ENCODE assay signal across 20 cellular contexts in genomic region chr18:34866310-34866709, GRCh38.
DNase-seq lines count a peak whose midpoint lies in the region; ATAC-seq and TF ChIP-seq lines count a peak whose summit lies in the region.
"Had no signal": no experiment of that assay in that cellular context is flagged by ENCODE, and none has a peak within 500 bp of the region (broad histone marks: within the 10 kb centered on the region; RNA-seq: fewer than 3 reads in every experiment).

No MANE protein-coding gene starts in this region.

- no peak overlapping the region for H3K4me3 ChIP-seq in gastrocnemius medialis
- H3K4me3 ChIP-seq: colonic mucosa, spleen, testis had no signal

- H3K36me3 ChIP-seq in gastrocnemius medialis = peaks cover 0 to 3% of the 10 kb centered on the region in 2 donors
- H3K36me3 ChIP-seq: colonic mucosa had no signal

- peak; percentile 50 for ATAC-seq in GM21723 (IDR thresholded peaks at IDR 0.05; ENCODE audit: unreplicated experiment)
- peak; percentile 98 for ATAC-seq in activated T-cell treated with anti-CD3 and anti-CD28 coated beads, Interleukin-2, amount 50 U/mL, for 72 hours (replicated peaks in 1 of 2)
- ATAC-seq in gastrocnemius medialis = no peak
- no peak for ATAC-seq in left cardiac atrium
- ATAC-seq: Panc1, T-cell had no signal

- in situ Hi-C loops in gastrocnemius medialis (cut with MboI; ENCODE audit: low sequenced_read_pairs in 4 of 4) = loop anchor here (10.0 to 25.0 kb wide), 2 partner anchors 271 to 278 kb away; no protein-coding TSS in a partner anchor

- TF ChIP-seq POLR2A in gastrocnemius medialis (IDR thresholded peaks at IDR 0.05) = no peak

- H3K4me1 Mint-ChIP-seq in activated T-cell treated with anti-CD3 and anti-CD28 coated beads, Interleukin-2, amount 50 U/mL, for 24 hours (ENCODE audit: low read depth) = peaks cover 50% of the 10 kb centered on the region
- peaks cover 63% of the 10 kb centered on the region for H3K4me1 Mint-ChIP-seq in activated T-cell treated with anti-CD3 and anti-CD28 coated beads, Interleukin-2, amount 50 U/mL, for 72 hours (ENCODE audit: low read depth)
- H3K4me1 Mint-ChIP-seq: memory B cell had no signal

- no peaks in the 10 kb centered on the region for H3K36me3 Mint-ChIP-seq in activated T-cell treated with anti-CD3 and anti-CD28 coated beads, Interleukin-2, amount 50 U/mL, for 24 hours (ENCODE audit: low read depth)
- peaks cover 3 to 4% of the 10 kb centered on the region in 2 donors for H3K36me3 Mint-ChIP-seq in activated T-cell treated with anti-CD3 and anti-CD28 coated beads, Interleukin-2, amount 50 U/mL, for 72 hours (ENCODE audit: insufficient read depth in 2 of 2)
- H3K36me3 Mint-ChIP-seq: memory B cell, T-cell had no signal

- H3K9me3 ChIP-seq in gastrocnemius medialis = no peaks in the 10 kb centered on the region
- H3K9me3 ChIP-seq: colonic mucosa, spleen, testis had no signal

- H3K4me1 ChIP-seq in gastrocnemius medialis = peaks cover 0 to 26% of the 10 kb centered on the region in 2 donors
- H3K4me1 ChIP-seq: colonic mucosa, spleen, testis had no signal

- no peak for DNase-seq in activated T-cell treated with anti-CD3 and anti-CD28 coated beads, Interleukin-2, amount 50 U/mL, for 24 hours
- no peak for DNase-seq in activated T-cell treated with anti-CD3 and anti-CD28 coated beads, Interleukin-2, amount 50 U/mL, for 1 hour
- DNase-seq in activated T-cell treated with anti-CD3 and anti-CD28 coated beads, Interleukin-2, amount 50 U/mL, for 72 hours = peak; percentile 37 to 56
- no peak for DNase-seq in gastrocnemius medialis
- no peak for DNase-seq in NCI-H2196 treated with DMSO at 0.1 percent for 48 hours (lab: John Stamatoyannopoulos, UW; ENCODE audit: unreplicated experiment)
- no peak for DNase-seq in left cardiac atrium
- DNase-seq in ecto neural progenitor cell (ENCODE audit: low spot score) = no peak
- DNase-seq: colonic mucosa, NCI-H1048, NCI-H187 treated with DMSO at 0.1 percent for 48 hours, NCI-H226, occipital lobe, retina, spleen, T-cell, testis had no signal

- H3K9me3 Mint-ChIP-seq in activated T-cell treated with anti-CD3 and anti-CD28 coated beads, Interleukin-2, amount 50 U/mL, for 24 hours = no peaks in the 10 kb centered on the region
- H3K9me3 Mint-ChIP-seq in activated T-cell treated with anti-CD3 and anti-CD28 coated beads, Interleukin-2, amount 50 U/mL, for 72 hours = peaks cover 2 to 3% of the 10 kb centered on the region in 2 donors
- H3K9me3 Mint-ChIP-seq: memory B cell, T-cell had no signal

- H3K27ac ChIP-seq in gastrocnemius medialis = peak overlapping the region in 3 of 4 donors; percentile 53 to 69 (median 67)
- H3K27ac ChIP-seq: C4-2B, colonic mucosa, spleen, testis had no signal

- intact Hi-C loops in gastrocnemius medialis (cut with DNase I; ENCODE audit: low total_unique reads) = loop anchor here (2.0 to 5.0 kb wide), 2 partner anchors 34 to 276 kb away; no protein-coding TSS in a partner anchor
- intact Hi-C loops in left cardiac atrium (cut with DNase I) = no loop called here

- no peaks in the 10 kb centered on the region for H3K27me3 ChIP-seq in gastrocnemius medialis
- H3K27me3 ChIP-seq: colonic mucosa, spleen, testis had no signal

- H3K27ac Mint-ChIP-seq in activated T-cell treated with anti-CD3 and anti-CD28 coated beads, Interleukin-2, amount 50 U/mL, for 24 hours = peak overlapping the region; percentile 93
- H3K27ac Mint-ChIP-seq in activated T-cell treated with anti-CD3 and anti-CD28 coated beads, Interleukin-2, amount 50 U/mL, for 72 hours = peak overlapping the region; percentile 96
- H3K27ac Mint-ChIP-seq: memory B cell, T-cell had no signal

- TF ChIP-seq CTCF in gastrocnemius medialis (IDR thresholded peaks at IDR 0.05 in 4 of 5, conservative IDR thresholded peaks at IDR 0.05 in 1 of 5) = no peak

- peak overlapping the region; percentile 46 for H3K4me3 Mint-ChIP-seq in activated T-cell treated with anti-CD3 and anti-CD28 coated beads, Interleukin-2, amount 50 U/mL, for 24 hours
- H3K4me3 Mint-ChIP-seq in activated T-cell treated with anti-CD3 and anti-CD28 coated beads, Interleukin-2, amount 50 U/mL, for 72 hours = peak overlapping the region; percentile 59 to 76
- H3K4me3 Mint-ChIP-seq: memory B cell, T-cell had no signal

- H3K27me3 Mint-ChIP-seq in activated T-cell treated with anti-CD3 and anti-CD28 coated beads, Interleukin-2, amount 50 U/mL, for 24 hours = peaks cover 18% of the 10 kb centered on the region
- no peaks in the 10 kb centered on the region for H3K27me3 Mint-ChIP-seq in activated T-cell treated with anti-CD3 and anti-CD28 coated beads, Interleukin-2, amount 50 U/mL, for 72 hours (ENCODE audit: low read depth)
- H3K27me3 Mint-ChIP-seq: T-cell had no signal

Comparison
In these comparisons a context has a peak if more than half of its experiments do, and no peak if none do; other contexts are left out.
1. DNase-seq: peak in activated T-cell treated with anti-CD3 and anti-CD28 coated beads, Interleukin-2, amount 50 U/mL, for 72 hours (2 of 2); none in activated T-cell treated with anti-CD3 and anti-CD28 coated beads, Interleukin-2, amount 50 U/mL, for 24 hours (single experiment), activated T-cell treated with anti-CD3 and anti-CD28 coated beads, Interleukin-2, amount 50 U/mL, for 1 hour (single experiment), gastrocnemius medialis (0 of 2), NCI-H2196 treated with DMSO at 0.1 percent for 48 hours (single experiment), left cardiac atrium (single experiment) and ecto neural progenitor cell (single experiment).
2. ATAC-seq: peak in GM21723 (single experiment) and activated T-cell treated with anti-CD3 and anti-CD28 coated beads, Interleukin-2, amount 50 U/mL, for 72 hours (2 of 2); none in gastrocnemius medialis (0 of 2) and left cardiac atrium (0 of 2).